ENCODE assay signal across 34 cellular contexts in the genomic region with DNA sequence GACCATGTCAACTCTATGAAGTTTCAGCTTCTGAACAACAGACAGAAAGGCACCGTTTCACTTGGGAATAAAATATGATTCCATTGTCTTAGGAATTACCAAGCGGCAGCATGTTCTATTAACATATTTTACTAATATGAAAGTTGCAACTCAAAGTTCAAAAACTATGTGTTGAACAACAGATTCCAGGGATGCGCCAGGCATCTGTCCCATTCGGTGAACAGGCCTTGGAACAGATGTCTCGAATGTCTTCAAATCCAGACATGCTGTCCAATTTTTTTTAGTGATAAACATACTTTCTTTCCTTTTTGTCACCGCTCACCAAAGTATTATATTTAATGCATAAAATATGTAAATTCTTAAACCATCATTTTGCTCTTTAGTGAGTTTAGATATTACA.
"Had no signal": no experiment of that assay in that cellular context is flagged by ENCODE, and none has a peak within 500 bp of the region (broad histone marks: within the 10 kb centered on the region; RNA-seq: fewer than 3 reads in every experiment).

No MANE protein-coding gene starts in this region.

- H3K27me3 ChIP-seq: ascending aorta, cardiac muscle cell had no signal

- H3K27ac Mint-ChIP-seq: activated B cell treated with CpG ODN at 0.5 μM for 24 hours; activated CD4-positive, alpha-beta memory T cell treated with anti-CD3 and anti-CD28 coated beads for 36 hours; activated CD4-positive, alpha-beta T cell treated with anti-CD3 and anti-CD28 coated beads, Interleukin-2, amount 10 ng/mL, durations not matched to agents 24 days and 14 days; activated CD8-positive, alpha-beta T cell treated with anti-CD3 and anti-CD28 coated beads for 36 hours; activated naive CD4-positive, alpha-beta T cell treated with anti-CD3 and anti-CD28 coated beads for 36 hours; activated naive CD4-positive, alpha-beta T cell treated with anti-CD3 and anti-CD28 coated beads, Interleukin-2, amount 50 U/mL, for 24 hours; activated naive CD8-positive, alpha-beta T cell; activated naive CD8-positive, alpha-beta T cell treated with anti-CD3 and anti-CD28 coated beads, Interleukin-2, amount 10 ng/mL, durations not matched to agents 7 days and 5 days; activated naive CD8-positive, alpha-beta T cell treated with anti-CD3 and anti-CD28 coated beads, Interleukin-2, amount 50 U/mL, for 24 hours; activated T-cell treated with anti-CD3 and anti-CD28 coated beads, Interleukin-2, amount 50 U/mL, for 72 hours; activated T-helper 1 cell treated with anti-CD3 and anti-CD28 coated beads, Interleukin-12 subunit alpha, Interleukin-12 subunit beta, Interleukin-2, Interleukin-4 antibody, amounts not matched to agents 30 ng/mL and 10 ng/mL and 1 ng/mL, durations not matched to agents 14 hours and 24 hours and 36 hours; activated T-helper 17 cell treated with anti-CD3 and anti-CD28 coated beads, Interleukin-2, amount 50 U/mL, for 72 hours; brain; T-helper 1 cell treated with Interleukin-12 subunit alpha and Interleukin-12 subunit beta and Interleukin-4 antibody, amounts not matched to agents 30 μg/mL and 1 μg/mL, for 36 hours; T-helper 2 cell treated with Interferon-gamma antibody and Interleukin-4, amounts not matched to agents 5 μg/mL and 100 μg/mL, for 36 hours had no signal

- ATAC-seq: activated CD8-positive, alpha-beta T cell treated with anti-CD3 and anti-CD28 coated beads for 36 hours; activated naive CD8-positive, alpha-beta T cell treated with anti-CD3 and anti-CD28 coated beads, Interleukin-2, amount 50 U/mL, for 24 hours; activated T-cell treated with anti-CD3 and anti-CD28 coated beads, Interleukin-2, amount 50 U/mL, for 4 hours; activated T-cell treated with anti-CD3 and anti-CD28 coated beads, Interleukin-2, amount 50 U/mL, for 72 hours; activated T-helper 17 cell treated with anti-CD3 and anti-CD28 coated beads, Interleukin-2, amount 50 U/mL, for 72 hours had no signal

- H3K27me3 Mint-ChIP-seq: activated B cell treated with CpG ODN at 0.5 μM for 24 hours; activated CD4-positive, alpha-beta memory T cell treated with anti-CD3 and anti-CD28 coated beads for 36 hours; activated CD4-positive, alpha-beta T cell treated with anti-CD3 and anti-CD28 coated beads, Interleukin-2, amount 10 ng/mL, durations not matched to agents 24 days and 14 days; activated naive CD4-positive, alpha-beta T cell treated with anti-CD3 and anti-CD28 coated beads, Interleukin-2, amount 50 U/mL, for 24 hours; activated naive CD8-positive, alpha-beta T cell treated with anti-CD3 and anti-CD28 coated beads, Interleukin-2, amount 10 ng/mL, durations not matched to agents 7 days and 5 days; activated naive CD8-positive, alpha-beta T cell treated with anti-CD3 and anti-CD28 coated beads, Interleukin-2, amount 50 U/mL, for 24 hours; brain; central memory CD8-positive, alpha-beta T cell had no signal

- H3K4me3 Mint-ChIP-seq: activated B cell treated with CpG ODN at 0.5 μM for 24 hours; activated CD4-positive, alpha-beta memory T cell treated with anti-CD3 and anti-CD28 coated beads for 36 hours; activated CD4-positive, alpha-beta T cell treated with anti-CD3 and anti-CD28 coated beads, Interleukin-2, amount 10 ng/mL, durations not matched to agents 24 days and 14 days; activated CD8-positive, alpha-beta T cell treated with anti-CD3 and anti-CD28 coated beads for 36 hours; activated naive CD4-positive, alpha-beta T cell treated with anti-CD3 and anti-CD28 coated beads for 36 hours; activated naive CD4-positive, alpha-beta T cell treated with anti-CD3 and anti-CD28 coated beads, Interleukin-2, amount 50 U/mL, for 24 hours; activated naive CD8-positive, alpha-beta T cell; activated naive CD8-positive, alpha-beta T cell treated with anti-CD3 and anti-CD28 coated beads, Interleukin-2, amount 10 ng/mL, durations not matched to agents 7 days and 5 days; activated naive CD8-positive, alpha-beta T cell treated with anti-CD3 and anti-CD28 coated beads, Interleukin-2, amount 50 U/mL, for 24 hours; activated T-cell treated with anti-CD3 and anti-CD28 coated beads, Interleukin-2, amount 50 U/mL, for 4 hours; activated T-cell treated with anti-CD3 and anti-CD28 coated beads, Interleukin-2, amount 50 U/mL, for 72 hours; activated T-helper 1 cell treated with anti-CD3 and anti-CD28 coated beads, Interleukin-12 subunit alpha, Interleukin-12 subunit beta, Interleukin-2, Interleukin-4 antibody, amounts not matched to agents 30 ng/mL and 10 ng/mL and 1 ng/mL, durations not matched to agents 14 hours and 24 hours and 36 hours; activated T-helper 17 cell treated with anti-CD3 and anti-CD28 coated beads, Interleukin-2, amount 50 U/mL, for 72 hours; brain; central memory CD8-positive, alpha-beta T cell; T-helper 1 cell treated with Interleukin-12 subunit alpha and Interleukin-12 subunit beta and Interleukin-4 antibody, amounts not matched to agents 30 μg/mL and 1 μg/mL, for 36 hours; T-helper 2 cell treated with Interferon-gamma antibody and Interleukin-4, amounts not matched to agents 5 μg/mL and 100 μg/mL, for 36 hours had no signal

- H3K9me3 Mint-ChIP-seq: activated B cell treated with CpG ODN at 0.5 μM for 24 hours; activated CD4-positive, alpha-beta memory T cell treated with anti-CD3 and anti-CD28 coated beads for 36 hours; activated CD4-positive, alpha-beta T cell treated with anti-CD3 and anti-CD28 coated beads, Interleukin-2, amount 10 ng/mL, durations not matched to agents 24 days and 14 days; activated naive CD4-positive, alpha-beta T cell treated with anti-CD3 and anti-CD28 coated beads for 36 hours; activated naive CD4-positive, alpha-beta T cell treated with anti-CD3 and anti-CD28 coated beads, Interleukin-2, amount 50 U/mL, for 24 hours; activated naive CD8-positive, alpha-beta T cell treated with anti-CD3 and anti-CD28 coated beads, Interleukin-2, amount 10 ng/mL, durations not matched to agents 7 days and 5 days; activated naive CD8-positive, alpha-beta T cell treated with anti-CD3 and anti-CD28 coated beads, Interleukin-2, amount 50 U/mL, for 24 hours; activated T-cell treated with anti-CD3 and anti-CD28 coated beads, Interleukin-2, amount 50 U/mL, for 4 hours; activated T-helper 1 cell treated with anti-CD3 and anti-CD28 coated beads, Interleukin-12 subunit alpha, Interleukin-12 subunit beta, Interleukin-2, Interleukin-4 antibody, amounts not matched to agents 30 ng/mL and 10 ng/mL and 1 ng/mL, durations not matched to agents 14 hours and 24 hours and 36 hours; activated T-helper 17 cell treated with anti-CD3 and anti-CD28 coated beads, Interleukin-2, amount 50 U/mL, for 72 hours; brain; T-helper 1 cell treated with Interleukin-12 subunit alpha and Interleukin-12 subunit beta and Interleukin-4 antibody, amounts not matched to agents 30 μg/mL and 1 μg/mL, for 36 hours had no signal

- H3K9me3 ChIP-seq: ascending aorta had no signal

- H3K36me3 ChIP-seq: ascending aorta, cardiac muscle cell had no signal

- H3K4me3 ChIP-seq: ascending aorta, cardiac muscle cell had no signal

- H3K27ac ChIP-seq: ascending aorta, cardiac muscle cell, VCaP had no signal

- H3K4me1 ChIP-seq: ascending aorta had no signal

- H3K36me3 Mint-ChIP-seq: activated CD4-positive, alpha-beta memory T cell treated with anti-CD3 and anti-CD28 coated beads for 36 hours; activated naive CD4-positive, alpha-beta T cell treated with anti-CD3 and anti-CD28 coated beads, Interleukin-2, amount 50 U/mL, for 24 hours; activated naive CD8-positive, alpha-beta T cell; activated naive CD8-positive, alpha-beta T cell treated with anti-CD3 and anti-CD28 coated beads, Interleukin-2, amount 10 ng/mL, durations not matched to agents 7 days and 5 days; brain had no signal

- H3K4me1 Mint-ChIP-seq: activated B cell treated with CpG ODN at 0.5 μM for 24 hours; activated CD4-positive, alpha-beta T cell treated with anti-CD3 and anti-CD28 coated beads, Interleukin-2, amount 10 ng/mL, durations not matched to agents 24 days and 14 days; activated naive CD4-positive, alpha-beta T cell treated with anti-CD3 and anti-CD28 coated beads, Interleukin-2, amount 50 U/mL, for 24 hours; activated naive CD8-positive, alpha-beta T cell treated with anti-CD3 and anti-CD28 coated beads, Interleukin-2, amount 10 ng/mL, durations not matched to agents 7 days and 5 days; activated naive CD8-positive, alpha-beta T cell treated with anti-CD3 and anti-CD28 coated beads, Interleukin-2, amount 50 U/mL, for 24 hours; activated T-helper 17 cell treated with anti-CD3 and anti-CD28 coated beads, Interleukin-2, amount 50 U/mL, for 72 hours; central memory CD8-positive, alpha-beta T cell had no signal

- DNase-seq: activated B cell treated with CpG ODN at 0.5 μM for 24 hours; activated CD4-positive, alpha-beta memory T cell treated with anti-CD3 and anti-CD28 coated beads for 36 hours; activated CD4-positive, alpha-beta T cell treated with anti-CD3 and anti-CD28 coated beads for 4 hours; activated CD4-positive, alpha-beta T cell treated with anti-CD3 and anti-CD28 coated beads, Interleukin-2, amount 10 ng/mL, durations not matched to agents 24 days and 14 days; activated CD4-positive, alpha-beta T cell treated with anti-CD3 and anti-CD28 coated beads, Interleukin-2, amount 50 U/mL, for 1 hour; activated CD4-positive, alpha-beta T cell treated with anti-CD3 and anti-CD28 coated beads, Interleukin-2, amount 50 U/mL, for 4 hours; activated CD4-positive, CD25-positive, alpha-beta regulatory T cell treated with anti-CD3 and anti-CD28 coated beads, Interleukin-2, amount 50 U/mL, for 72 hours; activated CD8-positive, alpha-beta memory T cell treated with anti-CD3 and anti-CD28 coated beads, Interleukin-2, amount 50 U/mL, for 4 hours; activated CD8-positive, alpha-beta T cell treated with anti-CD3 and anti-CD28 coated beads for 36 hours; activated effector memory CD4-positive, alpha-beta T cell treated with anti-CD3 and anti-CD28 coated beads, Interleukin-2, amount 50 U/mL, for 16 hours; activated gamma-delta T cell treated with Interleukin-2 at 50 U/mL for 16 hours; activated naive CD4-positive, alpha-beta T cell; activated naive CD4-positive, alpha-beta T cell treated with anti-CD3 and anti-CD28 coated beads for 36 hours; activated naive CD8-positive, alpha-beta T cell treated with anti-CD3 and anti-CD28 coated beads, Interleukin-2, amount 10 ng/mL, durations not matched to agents 7 days and 5 days; activated naive CD8-positive, alpha-beta T cell treated with anti-CD3 and anti-CD28 coated beads, Interleukin-2, amount 50 U/mL, for 24 hours; activated T-cell treated with anti-CD3 and anti-CD28 coated beads for 4 hours; activated T-cell treated with anti-CD3 and anti-CD28 coated beads, Interleukin-2, amount 50 U/mL, for 1 hour; activated T-cell treated with anti-CD3 and anti-CD28 coated beads, Interleukin-2, amount 50 U/mL, for 4 hours; activated T-cell treated with anti-CD3 and anti-CD28 coated beads, Interleukin-2, amount 50 U/mL, for 72 hours; amygdala; caudate nucleus; cerebellar nuclear complex; T-helper 9 cell had no signal
